In genomic region chr15:24260854-24261253, GRCh38 we compare ENCODE assay signal across 7 cellular contexts.
DNase-seq lines count a peak whose midpoint lies in the region; ATAC-seq and TF ChIP-seq lines count a peak whose summit lies in the region.
"Not testable (repeated sequence)": the region's sequence is repeated elsewhere in the genome, so short reads cannot be mapped to it uniquely, and the experiment has no call there.

No MANE protein-coding gene starts in this region.

- not testable (repeated sequence) for H3F3A ChIP-seq in smooth muscle cell (ENCODE audit: low read depth)

- H3K4me1 Mint-ChIP-seq in WTC11; progenitor cell of endocrine pancreas (ENCODE audit: low read depth): not testable (repeated sequence)

- H3K4me2 ChIP-seq in hepatocyte (peak overlapping the region; percentile 59), smooth muscle cell (peak overlapping the region; percentile 57)

- H3K4me3 Mint-ChIP-seq in WTC11: not testable (repeated sequence)
- H3K4me3 Mint-ChIP-seq in progenitor cell of endocrine pancreas (ENCODE audit: low read depth): peak overlapping the region; percentile 50

- H3K4me1 ChIP-seq in ES-I3 (ENCODE audit: insufficient read depth, low read length); hepatocyte (ENCODE audit: insufficient read depth); smooth muscle cell (ENCODE audit: low read depth); aorta (ENCODE audit: control insufficient read depth in 1 of 2, insufficient read depth in 2 of 2, low read length in 2 of 2): not testable (repeated sequence)

- intact Hi-C loops in aorta (cut with DNase I): not testable (repeated sequence)

- not testable (repeated sequence) for H4K20me1 ChIP-seq in hepatocyte (ENCODE audit: insufficient read depth, poor library complexity, severe bottlenecking); smooth muscle cell (ENCODE audit: low read depth)

- TF ChIP-seq CTCF in WTC11 (IDR thresholded peaks at IDR 0.05); hepatocyte (IDR thresholded peaks at IDR 0.05; ENCODE audit: poor library complexity); progenitor cell of endocrine pancreas (IDR thresholded peaks at IDR 0.05; ENCODE audit: unreplicated experiment); smooth muscle cell (IDR thresholded peaks at IDR 0.05; ENCODE audit: borderline replicate concordance, insufficient read depth, poor library complexity, severe bottlenecking): not testable (repeated sequence)

- H3K79me2 ChIP-seq in hepatocyte; smooth muscle cell (ENCODE audit: low read depth): not testable (repeated sequence)

- peak overlapping the region; percentile 6; the same call in 1 of the 2 replicates for H3K9ac ChIP-seq in ES-I3 (ENCODE audit: low read depth, low read length)
- H3K9ac ChIP-seq in smooth muscle cell (ENCODE audit: low read depth): not testable (repeated sequence)

- not testable (repeated sequence) for H3K9me3 ChIP-seq in ES-I3 (ENCODE audit: control insufficient read depth, insufficient read depth, low read length); hepatocyte (ENCODE audit: low read depth); smooth muscle cell (replicated peaks; ENCODE audit: low read depth); aorta (ENCODE audit: control insufficient read depth, low read length)

- WGBS in hepatocyte (ENCODE audit: low lambda C conversion rate, missing lambda C conversion rate): 68% methylated on average over 11 of the region's 25 CpGs
- 61% methylated on average over 9 of the region's 25 CpGs for WGBS in smooth muscle cell (ENCODE audit: low lambda C conversion rate)
- WGBS in aorta, 2 donors: 18 to 23% methylated on average over 12 to 17 of the region's 25 CpGs

- POLR2A ChIA-PET in WTC11 (lab: Charles Lee): not testable (repeated sequence)

- not testable (repeated sequence) for H2AFZ ChIP-seq in hepatocyte; smooth muscle cell (ENCODE audit: low read depth)

- H3K9me3 Mint-ChIP-seq in WTC11: peaks cover 12% of the 10 kb centered on the region
- H3K9me3 Mint-ChIP-seq in progenitor cell of endocrine pancreas (ENCODE audit: low read depth): peaks cover 16% of the 10 kb centered on the region

- CTCF ChIA-PET in WTC11 (lab: Charles Lee): not testable (repeated sequence)

- not testable (repeated sequence) for DNase-seq in WTC11 (ENCODE audit: low spot score); hepatocyte (ENCODE audit: low spot score); progenitor cell of endocrine pancreas (ENCODE audit: low spot score, unreplicated experiment); smooth muscle cell (lab: John Stamatoyannopoulos, UW; ENCODE audit: unreplicated experiment); aorta
- DNase-seq in left kidney (ENCODE audit: low read depth, low spot score): peak; percentile 12

- H3K27ac Mint-ChIP-seq in WTC11, progenitor cell of endocrine pancreas: not testable (repeated sequence)

- not testable (repeated sequence) for H3K36me3 Mint-ChIP-seq in WTC11; progenitor cell of endocrine pancreas (ENCODE audit: insufficient read depth)

- H3K9me2 ChIP-seq in hepatocyte (replicated peaks; ENCODE audit: insufficient read depth): not testable (repeated sequence)

- H3K27ac ChIP-seq in hepatocyte; smooth muscle cell (ENCODE audit: low read depth); aorta (ENCODE audit: low read depth in 1 of 2, low read length in 2 of 2): not testable (repeated sequence)

- H3K4me3 ChIP-seq in hepatocyte; smooth muscle cell; aorta (ENCODE audit: low read length in 2 of 2): not testable (repeated sequence)

- ATAC-seq in WTC11 (peak; percentile 80), aorta (ENCODE audit: low FRiP score) (peak; percentile 52)

- not testable (repeated sequence) for H3K36me3 ChIP-seq in ES-I3 (ENCODE audit: insufficient read depth, low read length); hepatocyte (replicated peaks; ENCODE audit: insufficient read depth, low read depth); smooth muscle cell (ENCODE audit: low read depth); aorta (ENCODE audit: control insufficient read depth in 1 of 2, insufficient read depth in 2 of 2, low read length in 1 of 2)

- H3K27me3 Mint-ChIP-seq in WTC11 (ENCODE audit: low read depth); progenitor cell of endocrine pancreas: not testable (repeated sequence)

- not testable (repeated sequence) for H3K27me3 ChIP-seq in hepatocyte; smooth muscle cell (ENCODE audit: low read depth); aorta (ENCODE audit: control insufficient read depth in 1 of 2, insufficient read depth in 2 of 2, low read length in 1 of 2)
